Comparison of ENCODE assay signal across 32 cellular contexts in genomic region chr4:109033993-109034392, GRCh38.
"Had no signal": no experiment of that assay in that cellular context is flagged by ENCODE, and none has a peak within 500 bp of the region (broad histone marks: within the 10 kb centered on the region; RNA-seq: fewer than 3 reads in every experiment).

No MANE protein-coding gene starts in this region.

- H3K4me3 ChIP-seq: adrenal gland, ascending aorta, body of pancreas, breast epithelium, cardiac muscle cell had no signal

- H3K4me1 ChIP-seq: adrenal gland, ascending aorta, body of pancreas, breast epithelium had no signal

- ATAC-seq: activated naive CD4-positive, alpha-beta T cell treated with anti-CD3 and anti-CD28 coated beads, Interleukin-2, amount 50 U/mL, for 72 hours; activated naive CD8-positive, alpha-beta T cell treated with anti-CD3 and anti-CD28 coated beads, Interleukin-2, amount 50 U/mL, for 24 hours; activated T-cell treated with anti-CD3 and anti-CD28 coated beads, Interleukin-2, amount 50 U/mL, for 4 hours; activated T-cell treated with anti-CD3 and anti-CD28 coated beads, Interleukin-2, amount 50 U/mL, for 72 hours; activated T-helper 17 cell treated with anti-CD3 and anti-CD28 coated beads, Interleukin-2, amount 50 U/mL, for 72 hours; body of pancreas had no signal

- H3K27me3 ChIP-seq: adrenal gland, ascending aorta, body of pancreas, brain microvascular endothelial cell, breast epithelium, cardiac muscle cell had no signal

- H3K27ac ChIP-seq: adrenal gland, ascending aorta, body of pancreas, brain microvascular endothelial cell, breast epithelium, cardiac muscle cell had no signal

- H3K9me3 ChIP-seq: adrenal gland, ascending aorta, body of pancreas, breast epithelium had no signal

- H3K36me3 ChIP-seq: adrenal gland, ascending aorta, brain microvascular endothelial cell, breast epithelium, cardiac muscle cell had no signal

- DNase-seq: activated effector memory CD4-positive, alpha-beta T cell treated with anti-CD3 and anti-CD28 coated beads, Interleukin-2, amount 50 U/mL, for 16 hours; activated effector memory CD4-positive, alpha-beta T cell treated with Interleukin-2 at 50 U/mL for 16 hours; activated gamma-delta T cell; activated gamma-delta T cell treated with Interleukin-2 at 50 U/mL for 16 hours; activated naive CD4-positive, alpha-beta T cell; activated naive CD4-positive, alpha-beta T cell treated with anti-CD3 and anti-CD28 coated beads for 36 hours; activated naive CD4-positive, alpha-beta T cell treated with anti-CD3 and anti-CD28 coated beads, Interleukin-2, amount 10 ng/mL, durations not matched to agents 7 days and 5 days; activated naive CD4-positive, alpha-beta T cell treated with anti-CD3 and anti-CD28 coated beads, Interleukin-2, amount 50 U/mL, for 16 hours; activated naive CD4-positive, alpha-beta T cell treated with Interleukin-2 at 50 U/mL for 16 hours; activated naive CD8-positive, alpha-beta T cell treated with anti-CD3 and anti-CD28 coated beads for 36 hours; activated naive CD8-positive, alpha-beta T cell treated with anti-CD3 and anti-CD28 coated beads, Interleukin-2, amount 10 ng/mL, durations not matched to agents 7 days and 5 days; activated naive CD8-positive, alpha-beta T cell treated with anti-CD3 and anti-CD28 coated beads, Interleukin-2, amount 50 U/mL, for 24 hours; activated T-cell treated with anti-CD3 and anti-CD28 coated beads, Interleukin-2, amount 50 U/mL, for 1 hour; activated T-cell treated with anti-CD3 and anti-CD28 coated beads, Interleukin-2, amount 50 U/mL, for 24 hours; activated T-cell treated with anti-CD3 and anti-CD28 coated beads, Interleukin-2, amount 50 U/mL, for 4 hours; activated T-cell treated with anti-CD3 and anti-CD28 coated beads, Interleukin-2, amount 50 U/mL, for 48 hours; activated T-cell treated with anti-CD3 and anti-CD28 coated beads, Interleukin-2, amount 50 U/mL, for 72 hours; adrenal gland; amniotic stem cell; amygdala; anterior cingulate cortex; aorta; body of pancreas; brain microvascular endothelial cell; caudate nucleus; central memory CD4-positive, alpha-beta T cell; cerebellar nuclear complex had no signal
